Comparison of ENCODE assay signal across 1 cellular context in the genomic region with DNA sequence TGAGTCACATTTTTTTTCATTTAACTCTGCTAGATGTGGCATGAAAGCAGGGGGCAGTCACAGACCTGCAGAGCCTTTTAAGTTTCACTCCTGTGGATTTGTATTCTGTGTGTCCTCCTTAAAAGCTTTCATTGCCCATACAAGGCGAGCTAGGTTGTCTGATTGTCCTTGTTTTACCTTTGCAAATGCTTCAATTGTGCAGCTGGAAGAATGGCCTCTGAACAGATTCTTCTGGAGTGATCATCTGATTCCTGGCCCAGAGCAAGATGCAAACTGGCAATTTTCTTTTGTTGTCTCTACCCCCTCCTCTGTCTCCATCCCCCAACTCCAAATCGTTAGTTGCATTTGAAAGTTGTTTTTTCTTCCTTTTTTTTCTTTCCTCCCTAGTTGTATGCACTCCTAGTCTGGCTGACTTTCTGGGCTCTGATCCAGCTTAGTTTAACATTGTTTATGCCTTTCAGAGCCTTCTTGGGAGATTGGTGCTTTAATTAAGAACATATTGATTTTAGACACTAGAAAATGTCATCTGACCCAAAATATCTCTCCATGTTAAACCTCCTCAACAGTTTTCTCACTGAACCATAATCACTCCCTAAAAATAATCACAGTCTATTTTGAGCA.
TF ChIP-seq lines count a peak whose summit lies in the region.

No MANE protein-coding gene starts in this region.

TF ChIP-seq in HCT116, 20 proteins besides CTCF, POLR2A, EP300 and RAD21 (continued from another document):
- TF ChIP-seq, protein P1, sequence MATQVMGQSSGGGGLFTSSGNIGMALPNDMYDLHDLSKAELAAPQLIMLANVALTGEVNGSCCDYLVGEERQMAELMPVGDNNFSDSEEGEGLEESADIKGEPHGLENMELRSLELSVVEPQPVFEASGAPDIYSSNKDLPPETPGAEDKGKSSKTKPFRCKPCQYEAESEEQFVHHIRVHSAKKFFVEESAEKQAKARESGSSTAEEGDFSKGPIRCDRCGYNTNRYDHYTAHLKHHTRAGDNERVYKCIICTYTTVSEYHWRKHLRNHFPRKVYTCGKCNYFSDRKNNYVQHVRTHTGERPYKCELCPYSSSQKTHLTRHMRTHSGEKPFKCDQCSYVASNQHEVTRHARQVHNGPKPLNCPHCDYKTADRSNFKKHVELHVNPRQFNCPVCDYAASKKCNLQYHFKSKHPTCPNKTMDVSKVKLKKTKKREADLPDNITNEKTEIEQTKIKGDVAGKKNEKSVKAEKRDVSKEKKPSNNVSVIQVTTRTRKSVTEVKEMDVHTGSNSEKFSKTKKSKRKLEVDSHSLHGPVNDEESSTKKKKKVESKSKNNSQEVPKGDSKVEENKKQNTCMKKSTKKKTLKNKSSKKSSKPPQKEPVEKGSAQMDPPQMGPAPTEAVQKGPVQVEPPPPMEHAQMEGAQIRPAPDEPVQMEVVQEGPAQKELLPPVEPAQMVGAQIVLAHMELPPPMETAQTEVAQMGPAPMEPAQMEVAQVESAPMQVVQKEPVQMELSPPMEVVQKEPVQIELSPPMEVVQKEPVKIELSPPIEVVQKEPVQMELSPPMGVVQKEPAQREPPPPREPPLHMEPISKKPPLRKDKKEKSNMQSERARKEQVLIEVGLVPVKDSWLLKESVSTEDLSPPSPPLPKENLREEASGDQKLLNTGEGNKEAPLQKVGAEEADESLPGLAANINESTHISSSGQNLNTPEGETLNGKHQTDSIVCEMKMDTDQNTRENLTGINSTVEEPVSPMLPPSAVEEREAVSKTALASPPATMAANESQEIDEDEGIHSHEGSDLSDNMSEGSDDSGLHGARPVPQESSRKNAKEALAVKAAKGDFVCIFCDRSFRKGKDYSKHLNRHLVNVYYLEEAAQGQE (IDR thresholded peaks at IDR 0.05; ENCODE audit: low read depth), result no peak
- TF ChIP-seq YY1 (IDR thresholded peaks at IDR 0.05; ENCODE audit: extremely low read depth, insufficient replicate concordance, low read depth, low read length) (no peak), SP1 (IDR thresholded peaks at IDR 0.05; ENCODE audit: low read depth) (no peak), ZFX (IDR thresholded peaks at IDR 0.05) (no peak), EZH2 (IDR thresholded peaks at IDR 0.05) (no peak), CBX3 (IDR thresholded peaks at IDR 0.05; ENCODE audit: low read depth) (no peak), FOSL1 (IDR thresholded peaks at IDR 0.05; ENCODE audit: low read depth) (no peak)
- TF ChIP-seq, protein P2, sequence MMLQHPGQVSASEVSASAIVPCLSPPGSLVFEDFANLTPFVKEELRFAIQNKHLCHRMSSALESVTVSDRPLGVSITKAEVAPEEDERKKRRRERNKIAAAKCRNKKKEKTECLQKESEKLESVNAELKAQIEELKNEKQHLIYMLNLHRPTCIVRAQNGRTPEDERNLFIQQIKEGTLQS (IDR thresholded peaks at IDR 0.05), result no peak
